ENCODE assay signal across 8 cellular contexts in genomic region chr3:10115326-10116137, GRCh38. TPM values are rescaled to one million over a fixed set of nuclear protein-coding genes. Genes with fewer than 3 reads are reported as not detected.
DNase-seq lines count a peak whose midpoint lies in the region; FAIRE-seq and TF ChIP-seq lines count a peak whose summit lies in the region.

Gene BRK1 (plus strand): TSS chr3:10115675. CDS start chr3:10115702, 27 bp downstream.

- no CpG with 5 or more reads among the region's 54 CpGs for WGBS in neuronal stem cell (ENCODE audit: extremely low coverage in 2 of 2, insufficient read length in 2 of 2, insufficient replicate concordance in 1 of 2), 2 donors

- peak within 1 kb of the TSS; percentile 12 for H2BK12ac ChIP-seq in neuronal stem cell (ENCODE audit: low read length)

- H4K91ac ChIP-seq in neuronal stem cell (ENCODE audit: low read depth, low read length, poor library complexity): peak within 1 kb of the TSS; percentile 22

- H3K79me1 ChIP-seq in neuronal stem cell (ENCODE audit: low read depth, low read length): peaks cover 12% of the 10 kb centered on the region

- H3K23ac ChIP-seq in neuronal stem cell (ENCODE audit: low read depth, low read length, poor library complexity): peak within 1 kb of the TSS; percentile 94

- H2AK5ac ChIP-seq in neuronal stem cell (ENCODE audit: low read depth, low read length): no peak within 1 kb of the TSS

- H2BK15ac ChIP-seq in neuronal stem cell (ENCODE audit: low read length): no peak within 1 kb of the TSS

- POLR2A ChIA-PET in HEK293T (lab: Yijun Ruan, JAX): interaction anchor here (0.6 to 1.4 kb wide), 5 partner anchors 10 to 225 kb away, joined by 3 to 5 read pairs (median 3); partner anchors contain the start of genes JAGN1 and VHL

- FAIRE-seq in frontal cortex (lab: Jason Lieb, UNC): no peak

- in situ Hi-C loops in SK-MEL-5 (cut with HindIII; ENCODE audit: low pct_unique_long_range_greater_than_20kb, low sequenced_read_pairs): no loop called here

- peak within 1 kb of the TSS; percentile 90 for H3K9ac ChIP-seq in neuronal stem cell (ENCODE audit: low read depth, low read length, poor library complexity)

- H3K27me3 ChIP-seq in neuronal stem cell (ENCODE audit: control insufficient read depth in 3 of 3, insufficient read depth in 3 of 3, low read depth in 1 of 3, low read length in 3 of 3): no peaks in the 10 kb centered on the region

- H3K4ac ChIP-seq in neuronal stem cell (ENCODE audit: low read length): no peak within 1 kb of the TSS

- no peak within 1 kb of the TSS for H3K27ac ChIP-seq in neuronal stem cell (replicated peaks; ENCODE audit: low read length)

- CTCF ChIA-PET in HEK293T (lab: Yijun Ruan, JAX): no interaction called here

- peak within 1 kb of the TSS; percentile 47 for H3K14ac ChIP-seq in neuronal stem cell (ENCODE audit: low read length)

- peak within 1 kb of the TSS; percentile 30 for H2BK5ac ChIP-seq in neuronal stem cell (ENCODE audit: low read length)

- H2AFZ ChIP-seq in neuronal stem cell (ENCODE audit: low read length): peak within 1 kb of the TSS; percentile 88

- TF ChIP-seq CTCF in subcutaneous adipose tissue (IDR thresholded peaks at IDR 0.05; ENCODE audit: low read depth): no peak

- peaks cover 0 to 29% of the 10 kb centered on the region in 2 donors for H3K36me3 ChIP-seq in neuronal stem cell (replicated peaks in 1 of 2; ENCODE audit: control insufficient read depth in 2 of 2, insufficient read depth in 2 of 2, low read length in 2 of 2)

- H3K4me3 ChIP-seq in neuronal stem cell (ENCODE audit: low read length in 2 of 2): peak within 1 kb of the TSS; percentile 73 to 90

- peak within 1 kb of the TSS; percentile 86 for H3K4me2 ChIP-seq in neuronal stem cell (ENCODE audit: insufficient read depth, low read length, poor library complexity, severe bottlenecking)

- H3K4me1 ChIP-seq in neuronal stem cell (ENCODE audit: control insufficient read depth in 2 of 2, insufficient read depth in 1 of 2, low read depth in 1 of 2, low read length in 2 of 2): peaks cover 3 to 5% of the 10 kb centered on the region in 2 donors

- H3K9me3 ChIP-seq in neuronal stem cell (replicated peaks in 1 of 2; ENCODE audit: control insufficient read depth in 2 of 2, insufficient read depth in 1 of 2, low read depth in 1 of 2, low read length in 2 of 2): no peaks in the 10 kb centered on the region

- peak within 1 kb of the TSS; percentile 89 for H3K18ac ChIP-seq in neuronal stem cell (ENCODE audit: low read length)

- peak within 1 kb of the TSS; percentile 23 for H4K8ac ChIP-seq in neuronal stem cell (ENCODE audit: low read depth, low read length)

- H2BK120ac ChIP-seq in neuronal stem cell (ENCODE audit: low read depth, low read length): peak within 1 kb of the TSS; percentile 82

- DNase-seq in GF-D8 (lab: John Stamatoyannopoulos, UW) (peak; percentile 93), HEK293T (ENCODE audit: extremely low spot score) (peak; percentile 99), MV-4-11 (lab: John Stamatoyannopoulos, UW) (peak; percentile 96), SK-MEL-5 (ENCODE audit: low read depth, low spot score) (peak; percentile 98), frontal cortex (ENCODE audit: low spot score in 2 of 2) (peak; percentile 92 to 97), neuronal stem cell (ENCODE audit: low spot score) (peak; percentile 91)
- DNase-seq in activated naive CD4-positive, alpha-beta T cell treated with Interleukin-2 at 50 U/mL for 16 hours: peak; percentile 93

TF ChIP-seq in HEK293T, 16 proteins besides CTCF, POLR2A, EP300 and RAD21:
- TF ChIP-seq TARDBP (IDR thresholded peaks at IDR 0.05): peak; percentile 78
- no peak for TF ChIP-seq NFRKB (IDR thresholded peaks at IDR 0.05)
- peak; percentile 87 for TF ChIP-seq L3MBTL2 (conservative IDR thresholded peaks at IDR 0.05)
- TF ChIP-seq HDGF (IDR thresholded peaks at IDR 0.05; ENCODE audit: borderline replicate concordance): no peak
- peak; percentile 51; the same call in 1 of the 2 replicates for TF ChIP-seq ELF4 (IDR thresholded peaks at IDR 0.05)
- no peak for TF ChIP-seq FOXM1 (IDR thresholded peaks at IDR 0.05; ENCODE audit: borderline replicate concordance)

RNA-seq across cellular contexts. Expression of gene BRK1, which starts in this region (rescaled TPM):
- total RNA-seq in SK-MEL-5 (2014; rRNA removed; shearing (Covaris generic)): 93.4 and 102 TPM in 2 replicates
- 124 and 134 TPM in 2 replicates for polyA plus RNA-seq in SK-MEL-5 (2015; cell fraction: cytosol; rRNA removed)
- polyA plus RNA-seq in SK-MEL-5 (2015; cell fraction: nucleus; rRNA removed): 32.6 and 43.1 TPM in 2 replicates
- 92.9 TPM for total RNA-seq in frontal cortex
- 144 TPM for polyA plus RNA-seq in neuronal stem cell (2013, experiment 1 of 2)
- 140 TPM for polyA plus RNA-seq in neuronal stem cell (2013, experiment 2 of 2)
- total RNA-seq in subcutaneous adipose tissue: 100 to 1,000 TPM in 3 of 4 donors, 10 to 100 TPM in 1; 79.3 to 163 (median 119) TPM
